ENCODE assay signal across 24 cellular contexts in the genomic region with DNA sequence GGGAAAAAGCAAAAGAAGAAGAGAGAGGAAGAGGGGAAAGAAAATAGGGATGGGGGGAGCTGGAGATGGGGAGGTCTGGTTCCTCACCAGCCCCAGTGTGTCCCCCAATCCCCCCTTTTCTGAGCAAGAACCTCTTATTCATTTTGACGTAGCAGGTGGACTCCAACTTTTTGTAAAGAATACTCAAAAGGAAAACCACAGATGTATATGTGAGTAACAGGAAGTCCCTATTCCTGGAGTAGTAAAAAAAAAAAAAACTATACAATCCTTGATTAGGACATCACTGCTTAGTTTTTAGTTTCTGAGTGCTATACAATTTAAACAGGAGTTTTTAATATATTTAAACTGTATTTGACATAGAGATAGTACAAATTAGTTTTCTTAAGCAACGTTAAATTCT. TPM values are rescaled to one million over a fixed set of nuclear protein-coding genes. Genes with fewer than 3 reads are reported as not detected.
DNase-seq lines count a peak whose midpoint lies in the region; ATAC-seq, FAIRE-seq and TF ChIP-seq lines count a peak whose summit lies in the region.
"Had no signal": no experiment of that assay in that cellular context is flagged by ENCODE, and none has a peak within 500 bp of the region (broad histone marks: within the 10 kb centered on the region; RNA-seq: fewer than 3 reads in every experiment).

No MANE protein-coding gene starts in this region.

- no peaks in the 10 kb centered on the region for H3K4me1 ChIP-seq in HepG2 (ENCODE audit: insufficient read depth, low read length)
- peaks cover 0 to 5% (median 0%) of the 10 kb centered on the region in 4 donors for H3K4me1 ChIP-seq in right lobe of liver
- H3K4me1 ChIP-seq in esophagus squamous epithelium: peaks cover 0 to 10% (median 5%) of the 10 kb centered on the region in 3 donors
- H3K4me1 ChIP-seq: SJCRH30 had no signal

- H3K27me3 ChIP-seq in HepG2 (ENCODE audit: control insufficient read depth in 1 of 2, insufficient read depth in 2 of 2, low read length in 2 of 2) (peaks cover 0 to 18% of the 10 kb centered on the region in 2 experiments; a peak in 2 of 5 replicates), right lobe of liver (peaks cover 0 to 8% of the 10 kb centered on the region in 2 donors), esophagus squamous epithelium (peaks cover 0 to 33% (median 0%) of the 10 kb centered on the region in 4 donors)
- H3K27me3 ChIP-seq: SJCRH30 had no signal

- in situ Hi-C loops in HepG2 (cut with HindIII; ENCODE audit: extremely low pct_ligation_motif_present, low pct_unique_long_range_greater_than_20kb): no loop called here
- in situ Hi-C loops in GM13976 (cut with MboI; ENCODE audit: low sequenced_read_pairs, unreplicated experiment): no loop called here

- no peak overlapping the region for H3K9ac ChIP-seq in HepG2 (ENCODE audit: insufficient read depth, low read depth, low read length)

- H3K9me3 ChIP-seq in HepG2 (ENCODE audit: low read length) (no peaks in the 10 kb centered on the region), right lobe of liver (no peaks in the 10 kb centered on the region), esophagus squamous epithelium (no peaks in the 10 kb centered on the region)
- H3K9me3 ChIP-seq: SJCRH30 had no signal

- H4K20me1 ChIP-seq in HepG2 (ENCODE audit: insufficient read depth, low read length): no peaks in the 10 kb centered on the region

- H2AFZ ChIP-seq in HepG2 (ENCODE audit: low read length): no peak overlapping the region

- no peak for FAIRE-seq in HepG2 (lab: Jason Lieb, UNC)
- FAIRE-seq: HTR-8/SVneo, RCC 7860 had no signal

- H3K4me2 ChIP-seq in HepG2 (ENCODE audit: low read depth, low read length): no peak overlapping the region

- TF ChIP-seq POLR2A in HepG2 (IDR thresholded peaks at IDR 0.05; ENCODE audit: insufficient read depth in 1 of 2, low read depth in 2 of 2, low read length in 2 of 2) (no peak), right lobe of liver (IDR thresholded peaks at IDR 0.05) (no peak), esophagus squamous epithelium (IDR thresholded peaks at IDR 0.05) (no peak)

- H3K27ac ChIP-seq in HepG2 (ENCODE audit: extremely low read length, insufficient read depth, low read length) (no peak overlapping the region), right lobe of liver (no peak overlapping the region), esophagus squamous epithelium (no peak overlapping the region)
- H3K27ac ChIP-seq: SJCRH30 had no signal

- POLR2A ChIA-PET in HepG2 (lab: Yijun Ruan, JAX): no interaction called here

- H3K36me3 ChIP-seq in HepG2 (replicated peaks in 1 of 2; ENCODE audit: control insufficient read depth in 1 of 2, insufficient read depth in 2 of 2, low read length in 2 of 2) (no peaks in the 10 kb centered on the region), right lobe of liver (no peaks in the 10 kb centered on the region), esophagus squamous epithelium (no peaks in the 10 kb centered on the region)
- H3K36me3 ChIP-seq: SJCRH30 had no signal

- no peak overlapping the region for H3K4me3 ChIP-seq in HepG2 (replicated peaks in 1 of 3; ENCODE audit: insufficient read depth in 1 of 3, low read depth in 2 of 3, low read length in 3 of 3)
- H3K4me3 ChIP-seq in right lobe of liver: no peak overlapping the region
- no peak overlapping the region for H3K4me3 ChIP-seq in esophagus squamous epithelium
- H3K4me3 ChIP-seq: SJCRH30 had no signal

- no peak for TF ChIP-seq EP300 in HepG2 (IDR thresholded peaks at IDR 0.05; ENCODE audit: low read depth in 2 of 2, low read length in 2 of 2)
- no peak for TF ChIP-seq EP300 in HepG2 (CRISPR knock-in tag; IDR thresholded peaks at IDR 0.05; ENCODE audit: borderline replicate concordance)

- TF ChIP-seq CTCF in HepG2 (CRISPR knock-in tag; IDR thresholded peaks at IDR 0.05) (no peak), right lobe of liver (IDR thresholded peaks at IDR 0.05) (no peak), GM13976 (IDR thresholded peaks at IDR 0.05; ENCODE audit: borderline replicate concordance, control extremely low read depth, extremely low read depth, insufficient read depth, missing control alignments) (no peak), esophagus squamous epithelium (IDR thresholded peaks at IDR 0.05) (no peak)

- intact Hi-C loops in HepG2 (cut with micrococcal nuclease; ENCODE audit: unreplicated experiment): no loop called here
- intact Hi-C loops in right lobe of liver (cut with DNase I): no loop called here
- intact Hi-C loops in esophagus squamous epithelium (cut with DNase I): no loop called here

- no peaks in the 10 kb centered on the region for H3K79me2 ChIP-seq in HepG2 (ENCODE audit: insufficient read depth, low read length)

- no peak for TF ChIP-seq RAD21 in HepG2 (CRISPR knock-in tag; IDR thresholded peaks at IDR 0.05)

- BruUV-seq in HepG2 (replicated peaks; lab: Mats Ljungman, UMichigan): no TSS peak

- DNase-seq in HepG2 (ENCODE audit: low spot score) (no peak), right lobe of liver (no peak), HCEC 1CT (peak; percentile 32), GM13976 (ENCODE audit: low spot score) (no peak), esophagus squamous epithelium (lab: John Stamatoyannopoulos, UW) (no peak)
- DNase-seq: ACHN; C1 segment of cervical spinal cord; Calu3; CD8-positive, alpha-beta memory T cell; DMS153; GF-D8; H7; NCI-H1417 treated with DMSO at 0.1 percent for 48 hours; NCI-H187; NCI-H446; NCI-H526; SJCRH30 had no signal

- CTCF ChIA-PET in HepG2 (lab: Yijun Ruan, JAX; ENCODE audit: low intra/inter-chr PET ratio, low total read pairs): no interaction called here

- 3% methylated on average over 2 of the region's 2 CpGs for WGBS in HepG2 (ENCODE audit: low lambda C conversion rate)
- WGBS in right lobe of liver (ENCODE audit: insufficient coverage, low coverage, low lambda C conversion rate, missing lambda C conversion rate): 25% methylated on average over 2 of the region's 2 CpGs
- WGBS in esophagus squamous epithelium, 2 donors: 18 to 43% methylated on average over 2 of the region's 2 CpGs

- no peak for ATAC-seq in HepG2
- no peak for ATAC-seq in right lobe of liver
- ATAC-seq in SK-N-SH treated with all-trans-retinoic acid at 6 μM for 48 hours: peak; percentile 29
- no peak for ATAC-seq in GM18519 (IDR thresholded peaks at IDR 0.05; ENCODE audit: low FRiP score, unreplicated experiment)

TF ChIP-seq in HepG2, 621 proteins besides CTCF, POLR2A, EP300 and RAD21 (continues in another document):
- TF ChIP-seq HNRNPK (IDR thresholded peaks at IDR 0.05; ENCODE audit: low read depth, low read length, poor library complexity, severe bottlenecking): peak; percentile 50

TF ChIP-seq in SK-N-SH treated with all-trans-retinoic acid at 6 μM for 48 hours, 23 proteins besides CTCF, POLR2A, EP300 and RAD21 (continues in another document):
- no peak for TF ChIP-seq ARNTL (CRISPR knock-in tag; IDR thresholded peaks at IDR 0.05; ENCODE audit: borderline replicate concordance, low read depth)

RNA-seq across cellular contexts. Expression of a gene that starts 3.8 kb away (rescaled TPM):
- total RNA-seq in HepG2 (2016; rRNA removed; fragmentation: Illumina TruSeq; extraction: Trizol) (not detected in 2 replicates), right lobe of liver (not detected), esophagus squamous epithelium (not detected)
- total RNA-seq in HepG2 (2016; cell fraction: cytosol; rRNA removed; fragmentation: Illumina TruSeq; extraction: Trizol; ENCODE audit: low read depth): not detected in 2 replicates
- total RNA-seq in HepG2 (2016; cell fraction: insoluble cytoplasmic fraction; rRNA removed; fragmentation: Illumina TruSeq; extraction: Trizol): not detected in 2 replicates
- total RNA-seq in HepG2 (2016; cell fraction: membrane; rRNA removed; fragmentation: Illumina TruSeq; extraction: Trizol): not detected in 2 replicates
- total RNA-seq in HepG2 (2016; cell fraction: nucleus; rRNA removed; fragmentation: Illumina TruSeq; extraction: Trizol): not detected in 2 replicates
- polyA plus RNA-seq in HepG2 (2011; rRNA removed): not detected in 2 replicates
- not detected in 2 replicates for polyA plus RNA-seq in HepG2 (2011; cell fraction: cytosol; rRNA removed)
- polyA plus RNA-seq in HepG2 (2011; cell fraction: nucleus; rRNA removed): not detected in 2 replicates
- polyA plus RNA-seq in HepG2 (2012): not detected in 2 replicates
- not detected in 2 replicates for polyA plus RNA-seq in HepG2 (2016; cell fraction: cytosol; fragmentation: Illumina TruSeq; extraction: Trizol; ENCODE audit: low read depth)
- polyA plus RNA-seq in HepG2 (2016; cell fraction: insoluble cytoplasmic fraction; fragmentation: Illumina TruSeq; extraction: Trizol; ENCODE audit: low read depth): not detected in 2 replicates
- polyA plus RNA-seq in HepG2 (2016; cell fraction: membrane; fragmentation: Illumina TruSeq; extraction: Trizol; ENCODE audit: low read depth): not detected in 2 replicates
- polyA plus RNA-seq in HepG2 (2016; cell fraction: nucleus; fragmentation: Illumina TruSeq; extraction: Trizol; ENCODE audit: insufficient read depth, low read depth): not detected in 2 replicates
- polyA minus RNA-seq in HepG2 (2011; rRNA and poly(A)+ RNA removed; ENCODE audit: low replicate concordance): not detected in 2 replicates
- polyA minus RNA-seq in HepG2 (2011; cell fraction: cytosol; rRNA and poly(A)+ RNA removed): not detected in 2 replicates
- not detected in 2 replicates for polyA minus RNA-seq in HepG2 (2011; cell fraction: nucleus; rRNA and poly(A)+ RNA removed)
- total RNA-seq: Daoy, MCF 10A, OCI-LY7, SJCRH30 had no signal
- polyA plus RNA-seq: CD8-positive, alpha-beta memory T cell had no signal

RNA-seq across cellular contexts. Expression of a gene that starts 57.0 kb away (rescaled TPM):
- 42.1 and 58.0 TPM in 2 replicates for total RNA-seq in HepG2 (2016; rRNA removed; fragmentation: Illumina TruSeq; extraction: Trizol)
- 11.4 and 11.5 TPM in 2 replicates for total RNA-seq in HepG2 (2016; cell fraction: cytosol; rRNA removed; fragmentation: Illumina TruSeq; extraction: Trizol; ENCODE audit: low read depth)
- 43.2 and 58.9 TPM in 2 replicates for total RNA-seq in HepG2 (2016; cell fraction: insoluble cytoplasmic fraction; rRNA removed; fragmentation: Illumina TruSeq; extraction: Trizol)
- total RNA-seq in HepG2 (2016; cell fraction: membrane; rRNA removed; fragmentation: Illumina TruSeq; extraction: Trizol): 18.8 and 19.1 TPM in 2 replicates
- total RNA-seq in HepG2 (2016; cell fraction: nucleus; rRNA removed; fragmentation: Illumina TruSeq; extraction: Trizol): 84.8 and 87.1 TPM in 2 replicates
- polyA plus RNA-seq in HepG2 (2011; rRNA removed): 19.8 and 26.5 TPM in 2 replicates
- 5.7 and 8.5 TPM in 2 replicates for polyA plus RNA-seq in HepG2 (2011; cell fraction: cytosol; rRNA removed)
- polyA plus RNA-seq in HepG2 (2011; cell fraction: nucleus; rRNA removed): 47.8 and 47.9 TPM in 2 replicates
- 24.2 and 28.4 TPM in 2 replicates for polyA plus RNA-seq in HepG2 (2012)
- 6.5 and 7.0 TPM in 2 replicates for polyA plus RNA-seq in HepG2 (2016; cell fraction: cytosol; fragmentation: Illumina TruSeq; extraction: Trizol; ENCODE audit: low read depth)
- polyA plus RNA-seq in HepG2 (2016; cell fraction: insoluble cytoplasmic fraction; fragmentation: Illumina TruSeq; extraction: Trizol; ENCODE audit: low read depth): 15.3 and 19.3 TPM in 2 replicates
- 7.6 and 7.8 TPM in 2 replicates for polyA plus RNA-seq in HepG2 (2016; cell fraction: membrane; fragmentation: Illumina TruSeq; extraction: Trizol; ENCODE audit: low read depth)
- polyA plus RNA-seq in HepG2 (2016; cell fraction: nucleus; fragmentation: Illumina TruSeq; extraction: Trizol; ENCODE audit: insufficient read depth, low read depth): 41.5 and 44.9 TPM in 2 replicates
- polyA minus RNA-seq in HepG2 (2011; rRNA and poly(A)+ RNA removed; ENCODE audit: low replicate concordance): 28.0 and 32.7 TPM in 2 replicates
- 30.5 and 36.6 TPM in 2 replicates for polyA minus RNA-seq in HepG2 (2011; cell fraction: cytosol; rRNA and poly(A)+ RNA removed)
- 189 and 200 TPM in 2 replicates for polyA minus RNA-seq in HepG2 (2011; cell fraction: nucleus; rRNA and poly(A)+ RNA removed)
- total RNA-seq in right lobe of liver: 10 to 100 TPM; 21.5 to 33.3 (median 27.0) TPM
- 10 to 100 TPM; 19.8 to 68.3 (median 33.8) TPM for total RNA-seq in esophagus squamous epithelium
